8 cellular contexts compared by ENCODE assay signal in genomic region chr2:200525551-200525881, GRCh38. TPM values are rescaled to one million over a fixed set of nuclear protein-coding genes. Genes with fewer than 3 reads are reported as not detected.
DNase-seq lines count a peak whose midpoint lies in the region; ATAC-seq and TF ChIP-seq lines count a peak whose summit lies in the region.

No MANE protein-coding gene starts in this region.

- no peaks in the 10 kb centered on the region for H3K36me3 ChIP-seq in iPS-15b (ENCODE audit: control insufficient read depth, insufficient read depth, low read length)

- DNase-seq in HL-60 (ENCODE audit: low read depth in 1 of 2, low spot score in 1 of 2) (no peak), NCI-H2171 (lab: John Stamatoyannopoulos, UW) (no peak), AML-193 (lab: John Stamatoyannopoulos, UW) (no peak), NCI-H1694 treated with DMSO at 0.1 percent for 48 hours (lab: John Stamatoyannopoulos, UW) (no peak)
- no peak for DNase-seq in activated CD8-positive, alpha-beta T cell treated with anti-CD3 and anti-CD28 coated beads, Interleukin-2, amount 10 ng/mL, durations not matched to agents 7 days and 5 days
- no peak for DNase-seq in stimulated activated effector memory CD8-positive, alpha-beta T cell treated with anti-CD3 and anti-CD28 coated beads, Interleukin-12 subunit alpha, Interleukin-12 subunit beta, amount 100 ng/mL, for 72 hours (ENCODE audit: low spot score in 2 of 2)

- H3K27ac Mint-ChIP-seq in activated CD8-positive, alpha-beta T cell treated with anti-CD3 and anti-CD28 coated beads, Interleukin-2, amount 10 ng/mL, durations not matched to agents 7 days and 5 days, result peak overlapping the region; percentile 91
- peak overlapping the region; percentile 96 for H3K27ac Mint-ChIP-seq in stimulated activated effector memory CD8-positive, alpha-beta T cell treated with anti-CD3 and anti-CD28 coated beads, Interleukin-12 subunit alpha, Interleukin-12 subunit beta, amount 100 ng/mL, for 72 hours

- POLR2A ChIA-PET in activated CD8-positive, alpha-beta T cell treated with anti-CD3 and anti-CD28 coated beads, Interleukin-2, amount 10 ng/mL, durations not matched to agents 7 days and 5 days (lab: Charles Lee), result interaction anchor here (0.6 to 1.5 kb wide), 6 partner anchors 10 to 188 kb away, joined by 3 to 11 read pairs (median 4); partner anchors contain the start of gene KCTD18

- H3K9me3 Mint-ChIP-seq in activated CD8-positive, alpha-beta T cell treated with anti-CD3 and anti-CD28 coated beads, Interleukin-2, amount 10 ng/mL, durations not matched to agents 7 days and 5 days (ENCODE audit: insufficient read depth), result no peaks in the 10 kb centered on the region
- no peaks in the 10 kb centered on the region for H3K9me3 Mint-ChIP-seq in stimulated activated effector memory CD8-positive, alpha-beta T cell treated with anti-CD3 and anti-CD28 coated beads, Interleukin-12 subunit alpha, Interleukin-12 subunit beta, amount 100 ng/mL, for 72 hours

- H3K9me3 ChIP-seq in iPS-15b (ENCODE audit: control insufficient read depth, insufficient read depth, low read length), result no peaks in the 10 kb centered on the region

- TF ChIP-seq CTCF in HL-60 (IDR thresholded peaks at IDR 0.05; ENCODE audit: insufficient read depth, low read length), result no peak

- H3K4me3 ChIP-seq in HL-60 (replicated peaks; ENCODE audit: insufficient read depth, low read length) (peak overlapping the region; percentile 75), iPS-15b (ENCODE audit: low read depth, low read length) (peak overlapping the region; percentile 92)

- ATAC-seq in activated CD8-positive, alpha-beta T cell treated with anti-CD3 and anti-CD28 coated beads, Interleukin-2, amount 10 ng/mL, durations not matched to agents 7 days and 5 days, result no peak
- ATAC-seq in stimulated activated effector memory CD8-positive, alpha-beta T cell treated with anti-CD3 and anti-CD28 coated beads, Interleukin-12 subunit alpha, Interleukin-12 subunit beta, amount 100 ng/mL, for 72 hours, result no peak
- ATAC-seq in GM18868 (IDR thresholded peaks at IDR 0.05; ENCODE audit: unreplicated experiment), result no peak

- H3K4me1 ChIP-seq in iPS-15b (ENCODE audit: control insufficient read depth, insufficient read depth, low read length), result peaks cover 3% of the 10 kb centered on the region

- peaks cover 23% of the 10 kb centered on the region for H3K36me3 Mint-ChIP-seq in activated CD8-positive, alpha-beta T cell treated with anti-CD3 and anti-CD28 coated beads, Interleukin-2, amount 10 ng/mL, durations not matched to agents 7 days and 5 days (ENCODE audit: low read depth)
- H3K36me3 Mint-ChIP-seq in stimulated activated effector memory CD8-positive, alpha-beta T cell treated with anti-CD3 and anti-CD28 coated beads, Interleukin-12 subunit alpha, Interleukin-12 subunit beta, amount 100 ng/mL, for 72 hours, result peaks cover 10% of the 10 kb centered on the region

- CTCF ChIA-PET in activated CD8-positive, alpha-beta T cell treated with anti-CD3 and anti-CD28 coated beads, Interleukin-2, amount 10 ng/mL, durations not matched to agents 7 days and 5 days (lab: Charles Lee), result interaction anchor here (0.8 to 3.0 kb wide), 11 partner anchors 10 to 543 kb away, joined by 3 to 13 read pairs (median 5); partner anchors contain the start of gene KCTD18

- H3K27me3 Mint-ChIP-seq in activated CD8-positive, alpha-beta T cell treated with anti-CD3 and anti-CD28 coated beads, Interleukin-2, amount 10 ng/mL, durations not matched to agents 7 days and 5 days (ENCODE audit: low read depth), result peaks cover 10% of the 10 kb centered on the region

- no peak overlapping the region for H3K9ac ChIP-seq in iPS-15b (ENCODE audit: low read depth, low read length)

- peak overlapping the region; percentile 92 for H3K4me3 Mint-ChIP-seq in activated CD8-positive, alpha-beta T cell treated with anti-CD3 and anti-CD28 coated beads, Interleukin-2, amount 10 ng/mL, durations not matched to agents 7 days and 5 days
- H3K4me3 Mint-ChIP-seq in stimulated activated effector memory CD8-positive, alpha-beta T cell treated with anti-CD3 and anti-CD28 coated beads, Interleukin-12 subunit alpha, Interleukin-12 subunit beta, amount 100 ng/mL, for 72 hours, result peak overlapping the region; percentile 96

- H3K27ac ChIP-seq in HL-60 (replicated peaks), result peak overlapping the region; percentile 85

- peaks cover 31% of the 10 kb centered on the region for H3K4me1 Mint-ChIP-seq in activated CD8-positive, alpha-beta T cell treated with anti-CD3 and anti-CD28 coated beads, Interleukin-2, amount 10 ng/mL, durations not matched to agents 7 days and 5 days (ENCODE audit: low read depth)
- peaks cover 19% of the 10 kb centered on the region for H3K4me1 Mint-ChIP-seq in stimulated activated effector memory CD8-positive, alpha-beta T cell treated with anti-CD3 and anti-CD28 coated beads, Interleukin-12 subunit alpha, Interleukin-12 subunit beta, amount 100 ng/mL, for 72 hours

- H3K27me3 ChIP-seq in HL-60 (ENCODE audit: insufficient read depth, poor library complexity, severe bottlenecking), result no peaks in the 10 kb centered on the region
- H3K27me3 ChIP-seq in iPS-15b (ENCODE audit: control insufficient read depth, insufficient read depth, low read length), result peaks cover 14% of the 10 kb centered on the region

RNA-seq across cellular contexts. Expression of gene SGO2, which starts 0.5 kb away (rescaled TPM):
- 10 to 100 TPM; 54.4 to 56.5 TPM for total RNA-seq in activated CD8-positive, alpha-beta T cell treated with anti-CD3 and anti-CD28 coated beads, Interleukin-2, amount 10 ng/mL, durations not matched to agents 7 days and 5 days

RNA-seq across cellular contexts. Expression of gene KCTD18, which starts 15.6 kb away (rescaled TPM):
- total RNA-seq in activated CD8-positive, alpha-beta T cell treated with anti-CD3 and anti-CD28 coated beads, Interleukin-2, amount 10 ng/mL, durations not matched to agents 7 days and 5 days, result 10 to 100 TPM; 14.3 to 14.8 TPM
